30 cellular contexts compared by ENCODE assay signal in the genomic region with DNA sequence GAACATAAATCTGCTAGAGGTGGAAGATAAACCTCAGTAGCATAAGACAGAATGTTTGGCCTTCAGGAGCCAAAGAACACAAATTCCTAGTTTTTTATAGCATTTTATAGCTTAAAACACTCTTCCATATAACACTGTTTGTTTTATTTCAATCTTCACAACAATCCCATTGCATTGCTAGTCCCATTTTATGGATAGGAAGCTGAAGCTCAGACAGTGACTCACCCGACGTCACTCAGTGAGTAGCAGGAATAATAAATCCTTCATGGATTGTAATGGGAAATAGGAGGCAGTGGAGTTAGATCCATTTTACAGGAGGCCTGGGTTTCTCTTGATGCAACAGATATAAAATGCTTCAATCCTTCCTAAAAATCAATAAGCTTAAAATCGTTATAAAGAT.
"Had no signal": no experiment of that assay in that cellular context is flagged by ENCODE, and none has a peak within 500 bp of the region (broad histone marks: within the 10 kb centered on the region; RNA-seq: fewer than 3 reads in every experiment).

No MANE protein-coding gene starts in this region.

- DNase-seq: hippocampal formation; kidney glomerular epithelial cell; left cardiac atrium; left ventricle myocardium superior; lower lobe of right lung; mammary epithelial cell; mesendoderm; naive thymus-derived CD8-positive, alpha-beta T cell; occipital lobe; right lobe of liver; stimulated activated CD4-positive, alpha-beta T cell treated with anti-CD3 and anti-CD28 coated beads, Interleukin-12 subunit alpha, Interleukin-12 subunit beta, amount 100 ng/mL, for 4 hours; stimulated activated CD4-positive, alpha-beta T cell treated with anti-CD3 and anti-CD28 coated beads, Interleukin-15, amount 100 ng/mL, for 24 hours; stimulated activated CD4-positive, alpha-beta T cell treated with anti-CD3 and anti-CD28 coated beads, Interleukin-2, amount 100 ng/mL, for 24 hours; stimulated activated CD4-positive, alpha-beta T cell treated with anti-CD3 and anti-CD28 coated beads, Interleukin-4, amount 100 ng/mL, for 1 hour; stimulated activated naive B cell treated with anti-CD40 and anti-IgM and Interleukin-4, amounts not matched to agents 10 μg/mL and 1 μg/mL and 100 μg/mL, for 72 hours; stimulated activated naive CD8-positive, alpha-beta T cell treated with anti-CD3 and anti-CD28 coated beads, Interleukin-15, Interleukin-2, amounts not matched to agents 100 U/mL and 50 U/mL, for 24 hours; stomach; testis; thyroid gland; transverse colon; upper lobe of left lung had no signal

- ATAC-seq: left cardiac atrium; left lobe of liver; left ventricle myocardium superior; lower lobe of right lung; naive thymus-derived CD8-positive, alpha-beta T cell; right lobe of liver; stimulated activated naive B cell treated with anti-CD40 and anti-IgM and Interleukin-4, amounts not matched to agents 10 μg/mL and 1 μg/mL and 100 μg/mL, for 72 hours; stimulated activated naive CD8-positive, alpha-beta T cell treated with anti-CD3 and anti-CD28 coated beads, Interleukin-15, Interleukin-2, amounts not matched to agents 100 U/mL and 50 U/mL, for 24 hours had no signal

- H3K36me3 ChIP-seq: lower lobe of right lung, neutrophil, right atrium auricular region, right lobe of liver, stomach, thyroid gland, transverse colon, upper lobe of left lung, vagina had no signal

- H3K9ac ChIP-seq: parathyroid adenoma had no signal

- H3K27ac ChIP-seq: lower lobe of right lung, neutrophil, parathyroid adenoma, right atrium auricular region, right lobe of liver, stomach, testis, thyroid gland, transverse colon, upper lobe of left lung, vagina had no signal

- H3K79me2 ChIP-seq: parathyroid adenoma had no signal

- H3K27me3 ChIP-seq: neutrophil, right atrium auricular region, right lobe of liver, stomach, testis, thyroid gland, transverse colon, upper lobe of left lung, vagina had no signal

- H3K4me1 Mint-ChIP-seq: naive thymus-derived CD8-positive, alpha-beta T cell had no signal

- H3K27ac Mint-ChIP-seq: naive thymus-derived CD8-positive, alpha-beta T cell; nephron; progenitor cell of endocrine pancreas; stimulated activated naive B cell treated with anti-CD40 and anti-IgM and Interleukin-4, amounts not matched to agents 10 μg/mL and 1 μg/mL and 100 μg/mL, for 72 hours had no signal

- H3K4me3 Mint-ChIP-seq: naive thymus-derived CD8-positive, alpha-beta T cell; nephron; neural crest cell; stimulated activated naive B cell treated with anti-CD40 and anti-IgM and Interleukin-4, amounts not matched to agents 10 μg/mL and 1 μg/mL and 100 μg/mL, for 72 hours had no signal

- H3K4me1 ChIP-seq: lower lobe of right lung, parathyroid adenoma, right atrium auricular region, right lobe of liver, stomach, testis, thyroid gland, transverse colon, upper lobe of left lung, vagina had no signal

- H3K27me3 Mint-ChIP-seq: naive thymus-derived CD8-positive, alpha-beta T cell; progenitor cell of endocrine pancreas; stimulated activated naive B cell treated with anti-CD40 and anti-IgM and Interleukin-4, amounts not matched to agents 10 μg/mL and 1 μg/mL and 100 μg/mL, for 72 hours had no signal

- H3K4me3 ChIP-seq: lower lobe of right lung, right atrium auricular region, right lobe of liver, stomach, testis, thyroid gland, transverse colon, upper lobe of left lung, vagina had no signal

- H2AFZ ChIP-seq: parathyroid adenoma had no signal

- FAIRE-seq: keratinocyte had no signal

- H3K9me3 ChIP-seq: neutrophil, right lobe of liver, testis, thyroid gland had no signal
